13 cellular contexts compared by ENCODE assay signal in the genomic region with DNA sequence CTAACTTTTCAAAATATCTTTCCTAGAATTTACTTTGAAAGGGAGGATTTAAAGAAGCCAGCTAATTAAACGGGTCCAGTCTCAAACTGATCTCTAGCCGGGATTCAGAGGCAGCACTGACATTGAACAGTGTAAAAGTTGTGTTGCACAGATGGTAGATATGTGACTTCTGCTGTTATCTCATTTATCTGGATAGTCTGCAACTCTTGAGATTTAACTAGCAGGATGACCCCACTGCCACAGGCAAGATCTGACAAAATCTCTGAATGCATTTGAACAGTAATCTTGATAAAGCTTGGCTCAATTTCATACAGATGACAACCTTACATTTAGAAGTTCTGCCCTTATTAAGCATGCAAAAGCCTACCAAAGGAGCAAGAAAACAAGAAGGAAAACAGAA.
"Had no signal": no experiment of that assay in that cellular context is flagged by ENCODE, and none has a peak within 500 bp of the region (broad histone marks: within the 10 kb centered on the region; RNA-seq: fewer than 3 reads in every experiment).

No MANE protein-coding gene starts in this region.

- H3K27me3 ChIP-seq: breast epithelium, foreskin keratinocyte, stomach, uterus had no signal

- H3K36me3 Mint-ChIP-seq: activated CD8-positive, alpha-beta memory T cell treated with anti-CD3 and anti-CD28 coated beads, Interleukin-2, amount 10 ng/mL, durations not matched to agents 7 days and 5 days; activated naive CD8-positive, alpha-beta T cell had no signal

- H3K36me3 ChIP-seq: breast epithelium, pancreas, stomach, thoracic aorta, uterus had no signal

- H3K4me3 ChIP-seq: breast epithelium, pancreas, stomach, thoracic aorta, uterus had no signal

- H3K4me3 Mint-ChIP-seq: activated CD8-positive, alpha-beta memory T cell treated with anti-CD3 and anti-CD28 coated beads, Interleukin-2, amount 10 ng/mL, durations not matched to agents 7 days and 5 days; activated naive CD8-positive, alpha-beta T cell; activated T-cell treated with anti-CD3 and anti-CD28 coated beads, Interleukin-2, amount 50 U/mL, for 24 hours had no signal

- H3K4me1 ChIP-seq: breast epithelium, foreskin keratinocyte, pancreas, uterus had no signal

- H3K4me1 Mint-ChIP-seq: activated CD8-positive, alpha-beta memory T cell treated with anti-CD3 and anti-CD28 coated beads, Interleukin-2, amount 10 ng/mL, durations not matched to agents 7 days and 5 days had no signal

- H3K9me3 ChIP-seq: breast epithelium, pancreas, stomach, thoracic aorta, uterus had no signal

- ATAC-seq: activated CD8-positive, alpha-beta memory T cell treated with anti-CD3 and anti-CD28 coated beads, Interleukin-2, amount 10 ng/mL, durations not matched to agents 7 days and 5 days; foreskin keratinocyte had no signal

- H3K27me3 Mint-ChIP-seq: activated CD8-positive, alpha-beta memory T cell treated with anti-CD3 and anti-CD28 coated beads, Interleukin-2, amount 10 ng/mL, durations not matched to agents 7 days and 5 days; activated naive CD8-positive, alpha-beta T cell; activated T-cell treated with anti-CD3 and anti-CD28 coated beads, Interleukin-2, amount 50 U/mL, for 24 hours had no signal

- H3K27ac Mint-ChIP-seq: activated CD8-positive, alpha-beta memory T cell treated with anti-CD3 and anti-CD28 coated beads, Interleukin-2, amount 10 ng/mL, durations not matched to agents 7 days and 5 days; activated naive CD8-positive, alpha-beta T cell; activated T-cell treated with anti-CD3 and anti-CD28 coated beads, Interleukin-2, amount 50 U/mL, for 24 hours had no signal

- DNase-seq: activated CD4-positive, alpha-beta T cell treated with anti-CD3 and anti-CD28 coated beads, Interleukin-2, amount 50 U/mL, for 48 hours; activated CD4-positive, CD25-positive, alpha-beta regulatory T cell treated with anti-CD3 and anti-CD28 coated beads, Interleukin-2, amount 50 U/mL, for 72 hours; activated CD8-positive, alpha-beta memory T cell treated with anti-CD3 and anti-CD28 coated beads, Interleukin-2, amount 10 ng/mL, durations not matched to agents 7 days and 5 days; activated effector memory CD4-positive, alpha-beta T cell treated with anti-CD3 and anti-CD28 coated beads, Interleukin-2, amount 50 U/mL, for 16 hours; activated T-cell treated with anti-CD3 and anti-CD28 coated beads, Interleukin-2, amount 50 U/mL, for 24 hours; stimulated activated CD4-positive, alpha-beta T cell treated with anti-CD3 and anti-CD28 coated beads, Interleukin-4, amount 100 ng/mL, for 4 hours; stomach; uterus had no signal

- H3K9me3 Mint-ChIP-seq: activated T-cell treated with anti-CD3 and anti-CD28 coated beads, Interleukin-2, amount 50 U/mL, for 24 hours had no signal

- H3K27ac ChIP-seq: breast epithelium, foreskin keratinocyte, pancreas, stomach, thoracic aorta, uterus had no signal
